ENCODE assay signal across 1 cellular context in the genomic region with DNA sequence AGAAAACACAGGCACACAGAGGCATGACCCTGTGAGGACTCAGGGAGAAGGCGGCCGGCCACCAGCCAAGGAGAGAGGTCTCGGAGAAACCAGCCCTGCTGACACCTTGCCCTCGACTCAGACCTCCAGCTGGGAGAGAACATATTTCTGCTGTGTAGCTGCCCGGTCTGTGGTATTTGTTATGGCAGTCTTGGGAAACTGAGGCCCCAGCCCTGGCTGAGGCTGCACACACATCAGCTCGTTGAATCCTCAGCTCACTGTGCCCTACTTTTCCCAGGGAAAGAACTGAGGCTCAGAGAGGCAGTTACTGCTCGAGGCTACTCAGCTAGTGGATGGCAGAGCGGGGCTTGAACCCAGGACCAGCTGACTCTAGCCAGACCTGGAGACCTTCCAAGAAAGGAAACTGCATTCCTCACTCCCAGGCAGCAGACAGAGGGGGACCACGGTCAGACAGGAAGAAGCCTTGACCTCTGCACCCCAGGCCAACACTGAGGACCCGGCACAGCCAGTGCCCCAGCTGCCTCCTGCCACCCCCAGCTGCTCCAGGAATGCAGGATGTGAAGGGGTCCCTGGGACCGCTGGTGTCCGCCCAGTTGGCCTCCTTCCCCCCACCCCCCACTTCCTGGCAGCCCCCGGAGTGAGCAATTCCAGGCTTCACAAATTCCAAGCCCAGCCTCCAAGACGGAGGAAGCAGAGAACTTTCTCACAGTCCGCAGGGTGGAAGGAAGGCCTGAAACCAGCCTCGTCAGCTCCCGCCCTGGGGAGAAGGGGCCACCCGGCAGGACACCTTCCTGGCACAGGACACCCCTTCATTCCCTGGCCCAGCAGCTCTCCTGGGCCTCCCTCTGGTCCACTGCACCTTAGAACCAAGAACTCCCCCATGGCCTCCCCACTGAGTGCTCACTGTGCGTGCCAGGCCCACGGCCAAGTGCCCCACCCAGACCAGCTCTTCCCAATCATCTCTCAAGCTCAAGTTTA.
TF ChIP-seq lines count a peak whose summit lies in the region.

No MANE protein-coding gene starts in this region.

TF ChIP-seq in HepG2, 621 proteins besides CTCF, POLR2A, EP300 and RAD21 (continued from another document):
- TF ChIP-seq, protein P1, sequence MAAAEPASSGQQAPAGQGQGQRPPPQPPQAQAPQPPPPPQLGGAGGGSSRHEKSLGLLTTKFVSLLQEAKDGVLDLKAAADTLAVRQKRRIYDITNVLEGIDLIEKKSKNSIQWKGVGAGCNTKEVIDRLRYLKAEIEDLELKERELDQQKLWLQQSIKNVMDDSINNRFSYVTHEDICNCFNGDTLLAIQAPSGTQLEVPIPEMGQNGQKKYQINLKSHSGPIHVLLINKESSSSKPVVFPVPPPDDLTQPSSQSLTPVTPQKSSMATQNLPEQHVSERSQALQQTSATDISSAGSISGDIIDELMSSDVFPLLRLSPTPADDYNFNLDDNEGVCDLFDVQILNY (CRISPR knock-in tag; conservative IDR thresholded peaks at IDR 0.05) = no peak
- TF ChIP-seq BORCS8-MEF2B (CRISPR knock-in tag; IDR thresholded peaks at IDR 0.05) = no peak
- no peak for TF ChIP-seq NPAS2 (CRISPR knock-in tag; IDR thresholded peaks at IDR 0.05; ENCODE audit: borderline replicate concordance)
- TF ChIP-seq ZNF263 (CRISPR knock-in tag; IDR thresholded peaks at IDR 0.05) = no peak
- no peak for TF ChIP-seq IKZF4 (CRISPR knock-in tag; IDR thresholded peaks at IDR 0.05; ENCODE audit: borderline replicate concordance, low read depth, not compliant biosample characterization)
- TF ChIP-seq KLF9 (CRISPR knock-in tag; IDR thresholded peaks at IDR 0.05; ENCODE audit: low read depth) = no peak
- no peak for TF ChIP-seq ZNF296 (CRISPR knock-in tag; conservative IDR thresholded peaks at IDR 0.05)
